Comparison of ENCODE assay signal across 8 cellular contexts in the genomic region with DNA sequence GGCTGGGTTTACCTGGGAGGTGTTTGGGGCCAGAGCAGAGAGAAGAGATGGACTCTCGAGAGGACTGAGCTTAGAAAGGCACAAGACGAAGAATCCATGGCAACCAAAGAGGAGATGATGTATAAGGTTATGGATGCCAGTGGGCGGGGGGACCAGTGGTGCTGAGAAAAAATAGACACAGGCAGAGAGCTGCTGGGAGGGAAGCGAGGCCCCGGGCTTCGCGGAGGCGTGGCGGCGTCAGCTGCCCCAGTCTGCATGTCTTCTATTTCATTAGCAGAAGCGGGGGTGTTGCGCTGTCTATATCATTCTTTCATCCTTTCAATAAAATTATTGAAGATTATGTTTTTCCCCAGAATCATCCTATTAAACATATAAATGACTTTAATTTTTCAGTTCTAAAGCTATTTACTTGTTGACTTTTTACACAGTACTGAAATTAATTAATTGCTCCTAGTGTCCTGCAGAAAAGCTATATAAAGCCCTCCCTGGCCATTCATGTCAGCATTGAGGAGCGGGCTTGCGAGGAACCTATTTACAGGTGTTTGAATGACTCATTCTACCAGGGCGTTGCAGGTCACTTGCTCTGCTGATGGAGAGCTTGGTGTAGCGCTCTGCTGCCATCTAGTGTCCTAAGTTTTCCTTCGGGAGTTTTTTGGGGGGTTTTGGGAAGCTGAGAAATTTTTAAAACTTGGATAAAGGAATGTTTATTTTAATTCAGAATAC. TPM values are rescaled to one million over a fixed set of nuclear protein-coding genes. Genes with fewer than 3 reads are reported as not detected.
DNase-seq lines count a peak whose midpoint lies in the region; ATAC-seq and TF ChIP-seq lines count a peak whose summit lies in the region.

No MANE protein-coding gene starts in this region.

- DNase-seq in H7 (peak; percentile 92), NCI-H2029 (lab: John Stamatoyannopoulos, UW) (peak; percentile 79), kidney glomerular epithelial cell (lab: John Stamatoyannopoulos, UW) (peak; percentile 51)
- peak; percentile 23 to 43 (median 36) for DNase-seq in activated CD4-positive, CD25-positive, alpha-beta regulatory T cell (lab: John Stamatoyannopoulos, UW)
- peak; percentile 25 to 38 for DNase-seq in central memory CD8-positive, alpha-beta T cell (ENCODE audit: low spot score in 2 of 2)
- DNase-seq in stimulated activated CD4-positive, alpha-beta T cell treated with anti-CD3 and anti-CD28 coated beads, Interleukin-4, amount 100 ng/mL, for 4 hours, result peak; percentile 53 to 63

- H3K4me3 Mint-ChIP-seq in central memory CD8-positive, alpha-beta T cell, result no peak overlapping the region

- no peaks in the 10 kb centered on the region for H3K27me3 Mint-ChIP-seq in central memory CD8-positive, alpha-beta T cell

- H3K36me3 ChIP-seq in DOHH2 (ENCODE audit: control insufficient read depth, low read length), result peaks cover 3% of the 10 kb centered on the region; the same call in 1 of the 2 replicates
- H3K36me3 ChIP-seq in H7 (replicated peaks; ENCODE audit: control insufficient read depth, insufficient read depth, low read length), result peaks cover 1% of the 10 kb centered on the region; the same call in 1 of the 2 replicates

- TF ChIP-seq CTCF in DOHH2 (IDR thresholded peaks at IDR 0.05; ENCODE audit: low read depth, low read length, poor library complexity, severe bottlenecking), result peak; percentile 89

- no peak overlapping the region for H3K4me3 ChIP-seq in DOHH2 (ENCODE audit: low read length)
- no peak overlapping the region for H3K4me3 ChIP-seq in H7 (ENCODE audit: insufficient read depth, low read depth, low read length)

- H3K27ac ChIP-seq in DOHH2 (ENCODE audit: low read depth, low read length), result no peak overlapping the region

- no peaks in the 10 kb centered on the region for H3K9me3 Mint-ChIP-seq in central memory CD8-positive, alpha-beta T cell

- no peaks in the 10 kb centered on the region for H3K4me1 ChIP-seq in DOHH2 (ENCODE audit: control insufficient read depth, low read length)

- H3K27me3 ChIP-seq in DOHH2 (ENCODE audit: control insufficient read depth, low read length) (no peaks in the 10 kb centered on the region), H7 (ENCODE audit: control insufficient read depth, insufficient read depth, low read length) (no peaks in the 10 kb centered on the region)

- H3K9me2 ChIP-seq in DOHH2 (replicated peaks; ENCODE audit: control insufficient read depth, low read length), result no peaks in the 10 kb centered on the region

- peaks cover 15% of the 10 kb centered on the region for H3K4me1 Mint-ChIP-seq in central memory CD8-positive, alpha-beta T cell

- H3K4me2 ChIP-seq in DOHH2 (ENCODE audit: low read length), result no peak overlapping the region

- peaks cover 18% of the 10 kb centered on the region for H3K36me3 Mint-ChIP-seq in central memory CD8-positive, alpha-beta T cell (ENCODE audit: insufficient read depth)

- H4K20me1 ChIP-seq in DOHH2 (ENCODE audit: control insufficient read depth, insufficient read depth, low read depth, low read length), result peaks cover 26% of the 10 kb centered on the region

- peak overlapping the region; percentile 80 for H3K27ac Mint-ChIP-seq in central memory CD8-positive, alpha-beta T cell (ENCODE audit: low read depth)

- no peaks in the 10 kb centered on the region for H3K9me3 ChIP-seq in DOHH2 (ENCODE audit: control insufficient read depth, insufficient read depth, low read length)

- no peak for ATAC-seq in central memory CD8-positive, alpha-beta T cell (replicated peaks; ENCODE audit: extremely low read depth, poor library complexity, severe bottlenecking)
- no peak for ATAC-seq in GM21528 (IDR thresholded peaks at IDR 0.05; ENCODE audit: low FRiP score, unreplicated experiment)

- H3K79me2 ChIP-seq in DOHH2 (ENCODE audit: control insufficient read depth, low read length), result no peaks in the 10 kb centered on the region

- no peaks in the 10 kb centered on the region for H3F3A ChIP-seq in DOHH2 (ENCODE audit: control insufficient read depth, insufficient read depth)

RNA-seq across cellular contexts. Expression of gene BHLHA15, which starts 42.9 kb away (rescaled TPM):
- 0.90 and 2.8 TPM in 2 replicates for total RNA-seq in H7 (2014; rRNA removed; shearing (Covaris generic))

Comparison
In these comparisons a context has a peak if more than half of its experiments do, and no peak if none do; other contexts are left out.
1. DNase-seq: peak in every context shown above with its lines; median percentile 92 in H7; 79 in NCI-H2029; 58 in stimulated activated CD4-positive, alpha-beta T cell treated with anti-CD3 and anti-CD28 coated beads, Interleukin-4, amount 100 ng/mL, for 4 hours; 51 in kidney glomerular epithelial cell; 36 in activated CD4-positive, CD25-positive, alpha-beta regulatory T cell; 32 in central memory CD8-positive, alpha-beta T cell.